13 cellular contexts compared by ENCODE assay signal in genomic region chr2:6069354-6069753, GRCh38.
DNase-seq lines count a peak whose midpoint lies in the region; ATAC-seq and TF ChIP-seq lines count a peak whose summit lies in the region.
"Had no signal": no experiment of that assay in that cellular context is flagged by ENCODE, and none has a peak within 500 bp of the region (broad histone marks: within the 10 kb centered on the region; RNA-seq: fewer than 3 reads in every experiment).

No MANE protein-coding gene starts in this region.

- H3K27me3 ChIP-seq in iPS DF 6.9 (ENCODE audit: control insufficient read depth, insufficient read depth, low read length): no peaks in the 10 kb centered on the region
- H3K27me3 ChIP-seq in CD8-positive, alpha-beta T cell (ENCODE audit: insufficient read depth, low read length): no peaks in the 10 kb centered on the region
- H3K27me3 ChIP-seq: colonic mucosa, vagina had no signal

- no peak for TF ChIP-seq CTCF in CD8-positive, alpha-beta T cell (IDR thresholded peaks at IDR 0.05)

- H3K9me3 Mint-ChIP-seq in CD8-positive, alpha-beta T cell: no peaks in the 10 kb centered on the region
- H3K9me3 Mint-ChIP-seq in activated T-cell treated with anti-CD3 and anti-CD28 coated beads, Interleukin-2, amount 50 U/mL, for 72 hours: peaks cover 0 to 2% of the 10 kb centered on the region in 2 donors
- H3K9me3 Mint-ChIP-seq: activated B cell treated with CpG ODN at 0.5 μM for 24 hours had no signal

- peak; percentile 42 for DNase-seq in DMS153 treated with DMSO at 0.1 percent for 48 hours (lab: John Stamatoyannopoulos, UW; ENCODE audit: unreplicated experiment)
- DNase-seq in NCI-H146 (lab: John Stamatoyannopoulos, UW): peak; percentile 96
- peak; percentile 89 for DNase-seq in NCI-H69 (lab: John Stamatoyannopoulos, UW)
- peak; percentile 11 for DNase-seq in iPS DF 6.9 (ENCODE audit: low read depth, low spot score)
- no peak for DNase-seq in NCI-H1048 (lab: John Stamatoyannopoulos, UW)
- DNase-seq in CD8-positive, alpha-beta T cell: no peak
- no peak for DNase-seq in epidermal melanocyte (ENCODE audit: insufficient read length, low spot score)
- no peak for DNase-seq in activated T-cell treated with anti-CD3 and anti-CD28 coated beads, Interleukin-2, amount 50 U/mL, for 72 hours
- DNase-seq: activated B cell treated with CpG ODN at 0.5 μM for 24 hours, colonic mucosa had no signal

- WGBS in iPS DF 6.9 (ENCODE audit: insufficient coverage, insufficient read length): no CpG with 5 or more reads among the region's 5 CpGs

- no peak overlapping the region for H3K27ac Mint-ChIP-seq in CD8-positive, alpha-beta T cell
- H3K27ac Mint-ChIP-seq in activated T-cell treated with anti-CD3 and anti-CD28 coated beads, Interleukin-2, amount 50 U/mL, for 72 hours: no peak overlapping the region
- H3K27ac Mint-ChIP-seq: activated B cell treated with CpG ODN at 0.5 μM for 24 hours had no signal

- H3K27ac ChIP-seq in iPS DF 6.9 (ENCODE audit: low read length): no peak overlapping the region
- H3K27ac ChIP-seq in CD8-positive, alpha-beta T cell (ENCODE audit: low read depth, low read length): no peak overlapping the region
- H3K27ac ChIP-seq: colonic mucosa, SK-N-MC, vagina had no signal

- no peak overlapping the region for H3K4me3 ChIP-seq in iPS DF 6.9 (ENCODE audit: low read length)
- H3K4me3 ChIP-seq in CD8-positive, alpha-beta T cell (ENCODE audit: low read depth, low read length): no peak overlapping the region
- H3K4me3 ChIP-seq: colonic mucosa, K562, SK-N-MC, vagina had no signal

- H3K27me3 Mint-ChIP-seq in CD8-positive, alpha-beta T cell (ENCODE audit: low read depth): no peaks in the 10 kb centered on the region
- no peaks in the 10 kb centered on the region for H3K27me3 Mint-ChIP-seq in activated T-cell treated with anti-CD3 and anti-CD28 coated beads, Interleukin-2, amount 50 U/mL, for 72 hours (ENCODE audit: low read depth)
- H3K27me3 Mint-ChIP-seq: activated B cell treated with CpG ODN at 0.5 μM for 24 hours had no signal

- CTCF ChIA-PET in CD8-positive, alpha-beta T cell (lab: Charles Lee): no interaction called here

- H3K36me3 ChIP-seq in iPS DF 6.9 (ENCODE audit: control insufficient read depth, insufficient read depth, low read length): no peaks in the 10 kb centered on the region
- no peaks in the 10 kb centered on the region for H3K36me3 ChIP-seq in CD8-positive, alpha-beta T cell (ENCODE audit: insufficient read depth, low read length)
- H3K36me3 ChIP-seq: colonic mucosa, vagina had no signal

- intact Hi-C loops in CD8-positive, alpha-beta T cell (cut with DNase I, micrococcal nuclease): no loop called here

- H3K4me1 ChIP-seq in iPS DF 6.9 (ENCODE audit: control insufficient read depth, insufficient read depth, low read length): peaks cover 7% of the 10 kb centered on the region; the same call in 1 of the 2 replicates
- no peaks in the 10 kb centered on the region for H3K4me1 ChIP-seq in CD8-positive, alpha-beta T cell (ENCODE audit: insufficient read depth, low read length)
- H3K4me1 ChIP-seq: colonic mucosa, vagina had no signal

- ATAC-seq in CD8-positive, alpha-beta T cell: no peak
- no peak for ATAC-seq in activated T-cell treated with anti-CD3 and anti-CD28 coated beads, Interleukin-2, amount 50 U/mL, for 72 hours (replicated peaks in 1 of 2)
- ATAC-seq: K562 had no signal

- no peak overlapping the region for H3K4me3 Mint-ChIP-seq in CD8-positive, alpha-beta T cell
- no peak overlapping the region for H3K4me3 Mint-ChIP-seq in activated T-cell treated with anti-CD3 and anti-CD28 coated beads, Interleukin-2, amount 50 U/mL, for 72 hours
- H3K4me3 Mint-ChIP-seq: activated B cell treated with CpG ODN at 0.5 μM for 24 hours had no signal

- H3K36me3 Mint-ChIP-seq in CD8-positive, alpha-beta T cell: no peaks in the 10 kb centered on the region
- H3K36me3 Mint-ChIP-seq in activated T-cell treated with anti-CD3 and anti-CD28 coated beads, Interleukin-2, amount 50 U/mL, for 72 hours (ENCODE audit: insufficient read depth in 2 of 2): no peaks in the 10 kb centered on the region

- H3K9me3 ChIP-seq in iPS DF 6.9 (ENCODE audit: control insufficient read depth, insufficient read depth, low read length): no peaks in the 10 kb centered on the region; the same call in 1 of the 2 replicates
- no peaks in the 10 kb centered on the region for H3K9me3 ChIP-seq in CD8-positive, alpha-beta T cell (ENCODE audit: low read length)
- H3K9me3 ChIP-seq: colonic mucosa, vagina had no signal

- POLR2A ChIA-PET in CD8-positive, alpha-beta T cell (lab: Charles Lee): no interaction called here

- H3K4me1 Mint-ChIP-seq in CD8-positive, alpha-beta T cell (ENCODE audit: low read depth): no peaks in the 10 kb centered on the region
- no peaks in the 10 kb centered on the region for H3K4me1 Mint-ChIP-seq in activated T-cell treated with anti-CD3 and anti-CD28 coated beads, Interleukin-2, amount 50 U/mL, for 72 hours (ENCODE audit: low read depth)
- H3K4me1 Mint-ChIP-seq: activated B cell treated with CpG ODN at 0.5 μM for 24 hours had no signal

Comparison
In these comparisons a context has a peak if more than half of its experiments do, and no peak if none do; other contexts are left out.
1. DNase-seq: peak in DMS153 treated with DMSO at 0.1 percent for 48 hours (single experiment), NCI-H146 (single experiment), NCI-H69 (single experiment) and iPS DF 6.9 (single experiment); none in NCI-H1048 (single experiment), CD8-positive, alpha-beta T cell (0 of 7), epidermal melanocyte (single experiment) and activated T-cell treated with anti-CD3 and anti-CD28 coated beads, Interleukin-2, amount 50 U/mL, for 72 hours (0 of 2).